ENCODE assay signal across 28 cellular contexts in the genomic region with DNA sequence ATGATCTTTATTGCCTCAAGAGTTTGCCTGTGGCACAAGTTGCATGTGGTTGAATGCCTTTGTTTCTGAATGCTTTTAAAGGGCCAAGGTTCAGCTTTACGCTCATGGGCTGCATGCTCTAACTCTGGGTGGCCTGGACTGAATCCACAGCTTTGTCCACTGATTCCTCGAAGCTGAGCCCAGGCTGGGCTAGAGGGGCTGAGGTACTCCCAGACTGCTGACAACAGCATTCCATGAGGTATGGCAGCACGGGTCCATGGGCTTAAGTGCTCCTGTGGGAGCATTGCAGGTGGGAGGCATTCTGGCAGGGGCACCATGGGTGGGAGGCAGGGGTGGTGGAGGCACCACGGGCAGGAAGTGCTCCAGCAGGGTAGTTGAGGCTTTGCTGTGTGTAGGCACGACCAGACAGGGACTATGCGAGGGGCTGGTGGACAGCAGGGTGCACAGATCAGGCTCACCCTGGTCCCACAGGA.
"Had no signal": no experiment of that assay in that cellular context is flagged by ENCODE, and none has a peak within 500 bp of the region (broad histone marks: within the 10 kb centered on the region; RNA-seq: fewer than 3 reads in every experiment).

No MANE protein-coding gene starts in this region.

- H3K27ac Mint-ChIP-seq: activated B cell treated with CpG ODN at 0.5 μM for 24 hours; activated naive CD8-positive, alpha-beta T cell treated with anti-CD3 and anti-CD28 coated beads, Interleukin-2, amount 10 ng/mL, durations not matched to agents 7 days and 5 days; endodermal cell; mesothelial cell of epicardium; natural killer cell; stimulated activated naive CD8-positive, alpha-beta T cell treated with anti-CD3 and anti-CD28 coated beads, Interleukin-15, amount 100 ng/mL, for 72 hours; T-helper 1 cell treated with Interleukin-12 subunit alpha and Interleukin-12 subunit beta and Interleukin-4 antibody, amounts not matched to agents 30 μg/mL and 1 μg/mL, for 36 hours had no signal

- H3K4me3 ChIP-seq: breast epithelium, esophagus squamous epithelium, gastroesophageal sphincter, left ventricle myocardium inferior, ovary, psoas muscle, tibial artery, vagina had no signal

- H3K4me1 ChIP-seq: breast epithelium, gastroesophageal sphincter, psoas muscle, tibial artery, vagina had no signal

- H3K4me3 Mint-ChIP-seq: activated B cell treated with CpG ODN at 0.5 μM for 24 hours; activated naive CD8-positive, alpha-beta T cell treated with anti-CD3 and anti-CD28 coated beads, Interleukin-2, amount 10 ng/mL, durations not matched to agents 7 days and 5 days; endodermal cell; mesothelial cell of epicardium; natural killer cell; stimulated activated naive CD8-positive, alpha-beta T cell treated with anti-CD3 and anti-CD28 coated beads, Interleukin-15, amount 100 ng/mL, for 72 hours; T-helper 1 cell treated with Interleukin-12 subunit alpha and Interleukin-12 subunit beta and Interleukin-4 antibody, amounts not matched to agents 30 μg/mL and 1 μg/mL, for 36 hours had no signal

- H3K4me1 Mint-ChIP-seq: activated B cell treated with CpG ODN at 0.5 μM for 24 hours; activated naive CD8-positive, alpha-beta T cell treated with anti-CD3 and anti-CD28 coated beads, Interleukin-2, amount 10 ng/mL, durations not matched to agents 7 days and 5 days; mesothelial cell of epicardium; natural killer cell; stimulated activated naive CD8-positive, alpha-beta T cell treated with anti-CD3 and anti-CD28 coated beads, Interleukin-15, amount 100 ng/mL, for 72 hours had no signal

- H3K27me3 ChIP-seq: breast epithelium, esophagus squamous epithelium, gastroesophageal sphincter, neutrophil, ovary, tibial artery, vagina had no signal

- DNase-seq: activated B cell treated with CpG ODN at 0.5 μM for 24 hours; activated CD4-positive, alpha-beta T cell treated with anti-CD3 and anti-CD28 coated beads for 4 hours; activated CD4-positive, alpha-beta T cell treated with anti-CD3 and anti-CD28 coated beads, Interleukin-2, amount 50 U/mL, for 48 hours; activated naive CD4-positive, alpha-beta T cell treated with Interleukin-2 at 50 U/mL for 16 hours; activated naive CD8-positive, alpha-beta T cell treated with anti-CD3 and anti-CD28 coated beads, Interleukin-2, amount 10 ng/mL, durations not matched to agents 7 days and 5 days; activated T-cell treated with anti-CD3 and anti-CD28 coated beads, Interleukin-2, amount 50 U/mL, for 48 hours; amniotic stem cell; cortex of kidney; endodermal cell; esophagus squamous epithelium; head of caudate nucleus; kidney; left ventricle myocardium inferior; mammary epithelial cell; natural killer cell; ovary; psoas muscle; right cardiac atrium; stimulated activated CD4-positive, alpha-beta T cell treated with anti-CD3 and anti-CD28 coated beads, Interleukin-1b, Interleukin-23, amount 100 ng/mL, for 48 hours; stimulated activated naive CD8-positive, alpha-beta T cell treated with anti-CD3 and anti-CD28 coated beads, Interleukin-15, amount 100 ng/mL, for 72 hours; T1000; tibial artery had no signal

- H3K27ac ChIP-seq: breast epithelium, esophagus squamous epithelium, gastroesophageal sphincter, left ventricle myocardium inferior, neutrophil, ovary, psoas muscle, tibial artery, vagina had no signal

- H3K9me3 ChIP-seq: neutrophil had no signal

- H3K36me3 ChIP-seq: breast epithelium, neutrophil, ovary, vagina had no signal

- H3K27me3 Mint-ChIP-seq: activated B cell treated with CpG ODN at 0.5 μM for 24 hours; activated naive CD8-positive, alpha-beta T cell treated with anti-CD3 and anti-CD28 coated beads, Interleukin-2, amount 10 ng/mL, durations not matched to agents 7 days and 5 days; stimulated activated naive CD8-positive, alpha-beta T cell treated with anti-CD3 and anti-CD28 coated beads, Interleukin-15, amount 100 ng/mL, for 72 hours had no signal

- ATAC-seq: gastroesophageal sphincter; natural killer cell; psoas muscle; stimulated activated naive CD8-positive, alpha-beta T cell treated with anti-CD3 and anti-CD28 coated beads, Interleukin-15, amount 100 ng/mL, for 72 hours had no signal
